Comparison of ENCODE assay signal across 11 cellular contexts in genomic region chr2:196915512-196916189, GRCh38. TPM values are rescaled to one million over a fixed set of nuclear protein-coding genes. Genes with fewer than 3 reads are reported as not detected.
DNase-seq lines count a peak whose midpoint lies in the region; ATAC-seq, FAIRE-seq and TF ChIP-seq lines count a peak whose summit lies in the region.
"Had no signal": no experiment of that assay in that cellular context is flagged by ENCODE, and none has a peak within 500 bp of the region (broad histone marks: within the 10 kb centered on the region; RNA-seq: fewer than 3 reads in every experiment).

No MANE protein-coding gene starts in this region.

- ATAC-seq in GM21381 (IDR thresholded peaks at IDR 0.05; ENCODE audit: unreplicated experiment) (peak; percentile 22), HG03342 (IDR thresholded peaks at IDR 0.05; ENCODE audit: unreplicated experiment) (peak; percentile 28), esophagus mucosa (no peak), HG03571 (IDR thresholded peaks at IDR 0.05; ENCODE audit: unreplicated experiment) (no peak)
- ATAC-seq: heart left ventricle had no signal

- DNase-seq in GM12892 (ENCODE audit: insufficient read length) (no peak), midbrain (lab: John Stamatoyannopoulos, UW) (no peak), pons (ENCODE audit: low spot score) (no peak)
- DNase-seq in central memory CD4-positive, alpha-beta T cell: peak; percentile 9
- DNase-seq: COR-L47, heart left ventricle, NCI-H526 treated with DMSO at 0.1 percent for 48 hours had no signal

- peak; percentile 84 for FAIRE-seq in GM12892 (lab: Jason Lieb, UNC)

- TF ChIP-seq POLR2A in GM12892 (IDR thresholded peaks at IDR 0.05; ENCODE audit: low read depth, low read length): no peak

RNA-seq across cellular contexts. Expression of gene PGAP1, which starts 10.9 kb away (rescaled TPM):
- 4.4 TPM for polyA plus RNA-seq in GM12892 (2012; ENCODE audit: missing spikeins)
- total RNA-seq in esophagus mucosa: 10.5 TPM

Comparison
In these comparisons a context has a peak if more than half of its experiments do, and no peak if none do; other contexts are left out.
1. ATAC-seq: peak in GM21381 (single experiment) and HG03342 (single experiment); none in esophagus mucosa (single experiment) and HG03571 (single experiment).